Comparison of ENCODE assay signal across 9 cellular contexts in the genomic region with DNA sequence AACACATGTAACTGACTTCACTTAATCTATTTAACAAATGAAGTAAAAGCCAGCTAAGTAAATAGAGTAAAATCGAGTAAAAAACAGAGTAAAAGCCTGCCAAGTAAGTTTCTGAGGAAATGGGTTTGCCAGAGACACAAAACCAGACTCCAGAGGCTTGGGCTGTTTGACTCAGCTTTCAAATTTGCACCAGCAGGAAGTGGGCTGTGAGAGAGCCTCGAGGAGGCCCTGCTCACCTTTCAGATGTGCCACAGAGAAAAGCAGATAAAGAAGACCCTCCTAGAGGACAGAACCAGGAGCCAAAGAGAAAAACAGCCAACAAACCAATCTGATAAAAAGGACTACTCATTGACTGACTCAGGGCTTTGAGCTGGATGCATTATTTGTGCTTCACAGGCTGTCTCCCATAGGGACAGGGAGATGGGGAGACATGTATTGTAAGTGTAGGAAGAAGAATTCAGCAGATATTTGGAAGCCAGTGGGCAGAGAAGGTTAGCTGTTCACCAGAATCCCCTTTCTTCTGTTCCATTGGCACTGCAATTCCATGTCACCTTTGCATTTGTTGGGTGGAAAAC. TPM values are rescaled to one million over a fixed set of nuclear protein-coding genes. Genes with fewer than 3 reads are reported as not detected.
DNase-seq lines count a peak whose midpoint lies in the region; ATAC-seq and TF ChIP-seq lines count a peak whose summit lies in the region.
"Had no signal": no experiment of that assay in that cellular context is flagged by ENCODE, and none has a peak within 500 bp of the region (broad histone marks: within the 10 kb centered on the region; RNA-seq: fewer than 3 reads in every experiment).

No MANE protein-coding gene starts in this region.

- H3K4me3 ChIP-seq in right atrium auricular region = no peak overlapping the region

- H3K27ac Mint-ChIP-seq in activated naive CD4-positive, alpha-beta T cell treated with anti-CD3 and anti-CD28 coated beads, Interleukin-2, amount 10 ng/mL, durations not matched to agents 7 days and 5 days = peak overlapping the region; percentile 89

- H3K4me1 Mint-ChIP-seq in activated naive CD4-positive, alpha-beta T cell treated with anti-CD3 and anti-CD28 coated beads, Interleukin-2, amount 10 ng/mL, durations not matched to agents 7 days and 5 days = peaks cover 25% of the 10 kb centered on the region

- CTCF ChIA-PET in activated naive CD4-positive, alpha-beta T cell treated with anti-CD3 and anti-CD28 coated beads, Interleukin-2, amount 10 ng/mL, durations not matched to agents 7 days and 5 days (lab: Charles Lee) = interaction anchor here (1.1 to 2.6 kb wide), 2 partner anchors 25 to 52 kb away, joined by 4 to 7 read pairs; no protein-coding TSS in a partner anchor

- H3K27ac ChIP-seq in right atrium auricular region = no peak overlapping the region

- H3K36me3 ChIP-seq in right atrium auricular region = no peaks in the 10 kb centered on the region

- TF ChIP-seq CTCF in right atrium auricular region (IDR thresholded peaks at IDR 0.05) = no peak

- H3K36me3 Mint-ChIP-seq in activated naive CD4-positive, alpha-beta T cell treated with anti-CD3 and anti-CD28 coated beads, Interleukin-2, amount 10 ng/mL, durations not matched to agents 7 days and 5 days = peaks cover 36% of the 10 kb centered on the region

- DNase-seq in Right ventricle myocardium superior (no peak), right atrium auricular region (ENCODE audit: low spot score) (no peak), NCI-H1930 (lab: John Stamatoyannopoulos, UW) (no peak), NCI-H2196 treated with DMSO at 0.1 percent for 48 hours (lab: John Stamatoyannopoulos, UW; ENCODE audit: unreplicated experiment) (no peak), NCI-H345 treated with DMSO at 0.1 percent for 48 hours (lab: John Stamatoyannopoulos, UW; ENCODE audit: unreplicated experiment) (no peak)
- DNase-seq in activated naive CD4-positive, alpha-beta T cell treated with anti-CD3 and anti-CD28 coated beads, Interleukin-2, amount 10 ng/mL, durations not matched to agents 7 days and 5 days = peak; percentile 63
- DNase-seq in stimulated activated naive CD8-positive, alpha-beta T cell treated with anti-CD3 and anti-CD28 coated beads, Interleukin-15, Interleukin-2, amounts not matched to agents 100 U/mL and 50 U/mL, for 24 hours = peak; percentile 46

- no peaks in the 10 kb centered on the region for H3K9me3 ChIP-seq in right atrium auricular region

- no peak overlapping the region for H3K4me3 Mint-ChIP-seq in activated naive CD4-positive, alpha-beta T cell treated with anti-CD3 and anti-CD28 coated beads, Interleukin-2, amount 10 ng/mL, durations not matched to agents 7 days and 5 days

- no peaks in the 10 kb centered on the region for H3K9me3 Mint-ChIP-seq in activated naive CD4-positive, alpha-beta T cell treated with anti-CD3 and anti-CD28 coated beads, Interleukin-2, amount 10 ng/mL, durations not matched to agents 7 days and 5 days

- H3K27me3 ChIP-seq in right atrium auricular region = no peaks in the 10 kb centered on the region

- H3K27me3 Mint-ChIP-seq in activated naive CD4-positive, alpha-beta T cell treated with anti-CD3 and anti-CD28 coated beads, Interleukin-2, amount 10 ng/mL, durations not matched to agents 7 days and 5 days = no peaks in the 10 kb centered on the region

- intact Hi-C loops in Right ventricle myocardium superior (cut with DNase I) = no loop called here

- peaks cover 0 to 5% of the 10 kb centered on the region in 2 donors for H3K4me1 ChIP-seq in right atrium auricular region

- peak; percentile 27 for ATAC-seq in Right ventricle myocardium superior (ENCODE audit: poor library complexity)
- ATAC-seq in HG03097 (IDR thresholded peaks at IDR 0.05; ENCODE audit: low FRiP score, unreplicated experiment) = peak; percentile 88
- ATAC-seq in stimulated activated naive CD8-positive, alpha-beta T cell treated with anti-CD3 and anti-CD28 coated beads, Interleukin-15, Interleukin-2, amounts not matched to agents 100 U/mL and 50 U/mL, for 24 hours = peak; percentile 94

RNA-seq across cellular contexts. Expression of a gene that starts 14.4 kb away (rescaled TPM):
- total RNA-seq in Right ventricle myocardium superior = 5.5 TPM
- total RNA-seq in right atrium auricular region = 10 to 100 TPM in 1 of 2 donors, 1 to 10 TPM in 1; 4.1 to 12.6 TPM

RNA-seq across cellular contexts. Expression of a gene that starts 20.8 kb away (rescaled TPM):
- total RNA-seq in Right ventricle myocardium superior (0.70 TPM), right atrium auricular region (1 to 10 TPM; 1.2 to 2.0 TPM)

RNA-seq across cellular contexts. Expression of a gene that starts 37.7 kb away (rescaled TPM):
- total RNA-seq in Right ventricle myocardium superior (not detected), right atrium auricular region (under 1 TPM in 1 of 2 donors, not detected in 1; 0.82 TPM)
- total RNA-seq: urinary bladder had no signal

Comparison
In these comparisons a context has a peak if more than half of its experiments do, and no peak if none do; other contexts are left out.
1. ATAC-seq: peak in every context shown above with its lines; median percentile 94 in stimulated activated naive CD8-positive, alpha-beta T cell treated with anti-CD3 and anti-CD28 coated beads, Interleukin-15, Interleukin-2, amounts not matched to agents 100 U/mL and 50 U/mL, for 24 hours; 88 in HG03097; 27 in Right ventricle myocardium superior.
2. DNase-seq: peak in activated naive CD4-positive, alpha-beta T cell treated with anti-CD3 and anti-CD28 coated beads, Interleukin-2, amount 10 ng/mL, durations not matched to agents 7 days and 5 days (single experiment) and stimulated activated naive CD8-positive, alpha-beta T cell treated with anti-CD3 and anti-CD28 coated beads, Interleukin-15, Interleukin-2, amounts not matched to agents 100 U/mL and 50 U/mL, for 24 hours (single experiment); none in Right ventricle myocardium superior (single experiment), right atrium auricular region (single experiment), NCI-H1930 (0 of 2), NCI-H2196 treated with DMSO at 0.1 percent for 48 hours (single experiment) and NCI-H345 treated with DMSO at 0.1 percent for 48 hours (single experiment).